Comparison of ENCODE assay signal across 6 cellular contexts in genomic region chr19:799076-799881, GRCh38. TPM values are rescaled to one million over a fixed set of nuclear protein-coding genes. Genes with fewer than 3 reads are reported as not detected.
DNase-seq lines count a peak whose midpoint lies in the region; ATAC-seq and TF ChIP-seq lines count a peak whose summit lies in the region.

No MANE protein-coding gene starts in this region.

- no peaks in the 10 kb centered on the region for H3K9me3 Mint-ChIP-seq in activated T-cell treated with anti-CD3 and anti-CD28 coated beads, Interleukin-2, amount 50 U/mL, for 24 hours

- H3K9me3 ChIP-seq in liver (ENCODE audit: control insufficient read depth in 4 of 4, low read length in 3 of 4) = no peaks in the 10 kb centered on the region

- H3K4me3 Mint-ChIP-seq in activated T-cell treated with anti-CD3 and anti-CD28 coated beads, Interleukin-2, amount 50 U/mL, for 24 hours = peak overlapping the region; percentile 90

- H3K27ac ChIP-seq in HL-60 (replicated peaks) (peak overlapping the region; percentile 95), liver (ENCODE audit: low read depth in 1 of 2, low read length in 2 of 2) (peak overlapping the region; percentile 47 to 72)

- H3K27me3 ChIP-seq in HL-60 (ENCODE audit: insufficient read depth, poor library complexity, severe bottlenecking) (no peaks in the 10 kb centered on the region), liver (ENCODE audit: control insufficient read depth in 4 of 4, insufficient read depth in 4 of 4, low read length in 3 of 4) (no peaks in the 10 kb centered on the region)

- peak overlapping the region; percentile 95 for H3K27ac Mint-ChIP-seq in activated T-cell treated with anti-CD3 and anti-CD28 coated beads, Interleukin-2, amount 50 U/mL, for 24 hours

- TF ChIP-seq RAD21 in liver (IDR thresholded peaks at IDR 0.05) = no peak

- DNase-seq in HL-60 (ENCODE audit: low read depth in 1 of 2, low spot score in 1 of 2) = peak; percentile 45 to 56
- peak; percentile 55 for DNase-seq in activated T-cell treated with anti-CD3 and anti-CD28 coated beads, Interleukin-2, amount 50 U/mL, for 24 hours
- DNase-seq in cortex of kidney (lab: John Stamatoyannopoulos, UW) = no peak

- peaks cover 47% of the 10 kb centered on the region for H3K4me1 Mint-ChIP-seq in activated T-cell treated with anti-CD3 and anti-CD28 coated beads, Interleukin-2, amount 50 U/mL, for 24 hours (ENCODE audit: low read depth)

- TF ChIP-seq CTCF in HL-60 (IDR thresholded peaks at IDR 0.05; ENCODE audit: insufficient read depth, low read length) (no peak), liver (IDR thresholded peaks at IDR 0.05; ENCODE audit: low read depth, low read length, missing input control) (no peak)

- H3K4me1 ChIP-seq in liver (ENCODE audit: control insufficient read depth in 4 of 4, insufficient read depth in 4 of 4, low read length in 3 of 4) = peaks cover 11 to 49% (median 39%) of the 10 kb centered on the region in 4 donors

- H3K4me3 ChIP-seq in HL-60 (replicated peaks; ENCODE audit: insufficient read depth, low read length) (peak overlapping the region; percentile 98), liver (ENCODE audit: low read depth in 1 of 3, low read length in 3 of 3) (peak overlapping the region; percentile 94 to 95 (median 95))

- 5% methylated on average over 28 of the region's 28 CpGs for WGBS in liver

- H3K36me3 ChIP-seq in liver (ENCODE audit: control insufficient read depth in 4 of 4, insufficient read depth in 3 of 4, low read depth in 1 of 4, low read length in 3 of 4) = peaks cover 3 to 16% (median 9%) of the 10 kb centered on the region in 4 donors

- peaks cover 62% of the 10 kb centered on the region for H3K36me3 Mint-ChIP-seq in activated T-cell treated with anti-CD3 and anti-CD28 coated beads, Interleukin-2, amount 50 U/mL, for 24 hours (ENCODE audit: low read depth)

- no peak for ATAC-seq in GM19467 (IDR thresholded peaks at IDR 0.05; ENCODE audit: unreplicated experiment)
- no peak for ATAC-seq in GM21825 (IDR thresholded peaks at IDR 0.05; ENCODE audit: unreplicated experiment)

- no peaks in the 10 kb centered on the region for H3K27me3 Mint-ChIP-seq in activated T-cell treated with anti-CD3 and anti-CD28 coated beads, Interleukin-2, amount 50 U/mL, for 24 hours

- H3K9ac ChIP-seq in liver (ENCODE audit: low read depth in 1 of 2, low read length in 2 of 2) = peak overlapping the region; percentile 65 to 94

TF ChIP-seq in liver, 16 proteins besides CTCF, POLR2A, EP300 and RAD21:
- TF ChIP-seq RXRA (IDR thresholded peaks at IDR 0.05) (peak in 1 of 2 donors; percentile 30), EGR1 (IDR thresholded peaks at IDR 0.05; ENCODE audit: low read depth in 2 of 2) (no peak), SP1 (IDR thresholded peaks at IDR 0.05) (no peak), JUND (IDR thresholded peaks at IDR 0.05) (no peak)

RNA-seq across cellular contexts. Expression of gene PTBP1, which starts 2.0 kb away (rescaled TPM):
- total RNA-seq in liver = 100 to 1,000 TPM in 1 of 2 donors, 10 to 100 TPM in 1; 98.1 to 147 TPM
- polyA plus RNA-seq in liver = 10 to 100 TPM; 72.9 to 76.5 TPM

RNA-seq across cellular contexts. Expression of gene PLPPR3, which starts 22.5 kb away (rescaled TPM):
- total RNA-seq in liver = 1 to 10 TPM in 1 of 2 donors, not detected in 1; 3.1 TPM
- polyA plus RNA-seq in liver = not detected

RNA-seq across cellular contexts. Expression of gene AZU1, which starts 28.4 kb away (rescaled TPM):
- 10 to 100 TPM in 1 of 2 donors, under 1 TPM in 1; 0.08 to 20.2 TPM for total RNA-seq in liver
- 1 to 10 TPM in 1 of 2 donors, under 1 TPM in 1; 0.24 to 1.8 TPM for polyA plus RNA-seq in liver

RNA-seq across cellular contexts. Expression of gene PRTN3, which starts 41.5 kb away (rescaled TPM):
- 100 to 1,000 TPM in 1 of 2 donors, under 1 TPM in 1; 0.17 to 225 TPM for total RNA-seq in liver
- 1 to 10 TPM in 1 of 2 donors, under 1 TPM in 1; 0.67 to 2.7 TPM for polyA plus RNA-seq in liver

RNA-seq across cellular contexts. Expression of gene MISP, which starts 48.4 kb away (rescaled TPM):
- under 1 TPM in 1 of 2 donors, not detected in 1; 0.08 TPM for total RNA-seq in liver
- polyA plus RNA-seq in liver = under 1 TPM in 1 of 2 donors, not detected in 1; 0.05 TPM
